Comparison of ENCODE assay signal across 27 cellular contexts in the genomic region with DNA sequence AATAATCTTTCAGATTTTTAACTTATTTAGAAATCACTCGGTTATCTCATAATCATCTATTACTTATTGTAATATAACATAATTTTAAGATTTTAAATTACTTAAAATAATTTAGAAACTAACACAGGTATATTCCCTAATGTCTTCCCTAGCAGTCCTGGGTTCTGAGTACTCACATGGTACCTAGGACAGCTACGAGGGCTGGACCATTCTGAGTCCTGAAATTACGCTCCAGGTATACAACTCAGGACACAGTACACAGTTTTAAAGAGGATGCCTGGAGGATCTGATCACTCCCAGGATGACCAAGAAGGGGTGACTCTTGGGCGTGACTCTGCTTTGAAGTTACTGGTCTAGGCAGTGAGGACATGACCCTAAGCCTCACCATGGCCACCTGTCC.
"Had no signal": no experiment of that assay in that cellular context is flagged by ENCODE, and none has a peak within 500 bp of the region (broad histone marks: within the 10 kb centered on the region; RNA-seq: fewer than 3 reads in every experiment).

No MANE protein-coding gene starts in this region.

- H3K9me3 ChIP-seq: esophagus squamous epithelium, gastroesophageal sphincter, heart right ventricle had no signal

- ATAC-seq: activated naive CD4-positive, alpha-beta T cell treated with anti-CD3 and anti-CD28 coated beads, Interleukin-2, amount 50 U/mL, for 72 hours; activated T-cell treated with anti-CD3 and anti-CD28 coated beads, Interleukin-2, amount 50 U/mL, for 72 hours; effector memory CD8-positive, alpha-beta T cell; gastroesophageal sphincter; heart right ventricle; WTC11 had no signal

- H3K36me3 ChIP-seq: brain microvascular endothelial cell, esophagus squamous epithelium had no signal

- H3K27me3 ChIP-seq: brain microvascular endothelial cell, dorsolateral prefrontal cortex, esophagus squamous epithelium, gastroesophageal sphincter, heart right ventricle had no signal

- H3K27ac ChIP-seq: brain microvascular endothelial cell, coronary artery, dorsolateral prefrontal cortex, epithelial cell of prostate, esophagus squamous epithelium, gastroesophageal sphincter, heart right ventricle, VCaP had no signal

- DNase-seq: activated CD4-positive, alpha-beta memory T cell treated with anti-CD3 and anti-CD28 coated beads, Interleukin-2, amount 10 ng/mL, durations not matched to agents 7 days and 5 days; activated CD4-positive, alpha-beta T cell treated with anti-CD3 and anti-CD28 coated beads for 1 hour; activated CD4-positive, alpha-beta T cell treated with anti-CD3 and anti-CD28 coated beads for 4 hours; activated CD4-positive, alpha-beta T cell treated with anti-CD3 and anti-CD28 coated beads, Interleukin-2, amount 10 ng/mL, durations not matched to agents 7 days and 5 days; activated CD4-positive, alpha-beta T cell treated with anti-CD3 and anti-CD28 coated beads, Interleukin-2, amount 50 U/mL, for 4 hours; activated CD8-positive, alpha-beta memory T cell treated with anti-CD3 and anti-CD28 coated beads, Interleukin-2, amount 50 U/mL, for 48 hours; activated gamma-delta T cell; activated naive CD4-positive, alpha-beta T cell; activated naive CD4-positive, alpha-beta T cell treated with anti-CD3 and anti-CD28 coated beads, Interleukin-2, amount 10 ng/mL, durations not matched to agents 7 days and 5 days; activated naive CD8-positive, alpha-beta T cell treated with anti-CD3 and anti-CD28 coated beads, Interleukin-2, amount 10 ng/mL, durations not matched to agents 7 days and 5 days; activated T-cell treated with anti-CD3 and anti-CD28 coated beads for 4 hours; activated T-cell treated with anti-CD3 and anti-CD28 coated beads, Interleukin-2, amount 50 U/mL, for 24 hours; activated T-cell treated with anti-CD3 and anti-CD28 coated beads, Interleukin-2, amount 50 U/mL, for 72 hours; anterior cingulate cortex; brain microvascular endothelial cell; dorsolateral prefrontal cortex; effector memory CD8-positive, alpha-beta T cell; esophagus squamous epithelium; foreskin melanocyte; heart right ventricle; T-helper 2 cell had no signal

- H3K4me3 ChIP-seq: coronary artery, dorsolateral prefrontal cortex, esophagus squamous epithelium, gastroesophageal sphincter, heart right ventricle had no signal

- H3K4me1 ChIP-seq: esophagus squamous epithelium, gastroesophageal sphincter, heart right ventricle had no signal
